Comparison of ENCODE assay signal across 21 cellular contexts in genomic region chr1:230922620-230923019, GRCh38. TPM values are rescaled to one million over a fixed set of nuclear protein-coding genes. Genes with fewer than 3 reads are reported as not detected.
DNase-seq lines count a peak whose midpoint lies in the region; ATAC-seq and TF ChIP-seq lines count a peak whose summit lies in the region.
"Had no signal": no experiment of that assay in that cellular context is flagged by ENCODE, and none has a peak within 500 bp of the region (broad histone marks: within the 10 kb centered on the region; RNA-seq: fewer than 3 reads in every experiment).

No MANE protein-coding gene starts in this region.

- no peak for ATAC-seq in left lung
- ATAC-seq: natural killer cell treated with Interleukin-12 subunit alpha and Interleukin-12 subunit beta and Interleukin-15 and Interleukin-18, amount 100 ng/mL, for 72 hours; PC-3; upper lobe of right lung had no signal

- no peak overlapping the region for H2BK5ac ChIP-seq in mesendoderm (ENCODE audit: low read length)

- no TSS peak for BruUV-seq in Caco-2 (replicated peaks; lab: Mats Ljungman, UMichigan)

- peaks cover 2% of the 10 kb centered on the region for H3K36me3 ChIP-seq in Caco-2 (ENCODE audit: control insufficient read depth, insufficient read depth, low read length)
- H3K36me3 ChIP-seq in mesendoderm (ENCODE audit: control insufficient read depth, insufficient read depth, low read length), result no peaks in the 10 kb centered on the region
- peaks cover 0 to 90% of the 10 kb centered on the region in 2 donors for H3K36me3 ChIP-seq in left lung
- H3K36me3 ChIP-seq in uterus, result no peaks in the 10 kb centered on the region
- no peaks in the 10 kb centered on the region for H3K36me3 ChIP-seq in prostate gland

- POLR2A ChIA-PET in Caco-2 (lab: Charles Lee), result no interaction called here

- H3K27ac ChIP-seq in mesendoderm (ENCODE audit: low read depth, low read length) (no peak overlapping the region), left lung (no peak overlapping the region), uterus (no peak overlapping the region), prostate gland (no peak overlapping the region)
- H3K27ac ChIP-seq: adrenal gland, left ventricle myocardium inferior, upper lobe of right lung, VCaP had no signal

- no peak overlapping the region for H3K4ac ChIP-seq in mesendoderm (ENCODE audit: low read depth, low read length)

- TF ChIP-seq POLR2A in uterus (IDR thresholded peaks at IDR 0.05) (no peak), prostate gland (IDR thresholded peaks at IDR 0.05) (no peak)

- no peaks in the 10 kb centered on the region for H3K79me2 ChIP-seq in mesendoderm (ENCODE audit: control insufficient read depth, insufficient read depth, low read length)

- H3K4me3 ChIP-seq in Caco-2 (ENCODE audit: low read depth, low read length) (no peak overlapping the region), astrocyte of the cerebellum (ENCODE audit: low read depth, low read length) (no peak overlapping the region), mesendoderm (ENCODE audit: low read length) (no peak overlapping the region), left lung (no peak overlapping the region), uterus (no peak overlapping the region), prostate gland (no peak overlapping the region)
- H3K4me3 ChIP-seq in Jurkat, Clone E6-1 (ENCODE audit: low read length), result no peak overlapping the region
- H3K4me3 ChIP-seq: adrenal gland, left ventricle myocardium inferior, upper lobe of right lung had no signal

- no peak overlapping the region for H3K9ac ChIP-seq in mesendoderm (ENCODE audit: low read length)

- TF ChIP-seq CTCF in Caco-2 (IDR thresholded peaks at IDR 0.05; ENCODE audit: insufficient read depth in 1 of 2, low read depth in 1 of 2, low read length in 1 of 2, severe bottlenecking in 1 of 2, unreplicated experiment in 1 of 2), result peak in 1 of 2 experiments; percentile 44
- peak; percentile 34 for TF ChIP-seq CTCF in astrocyte of the cerebellum (IDR thresholded peaks at IDR 0.05; ENCODE audit: low read depth, low read length, missing control alignments)
- TF ChIP-seq CTCF in left lung (IDR thresholded peaks at IDR 0.05), result no peak
- no peak for TF ChIP-seq CTCF in uterus (IDR thresholded peaks at IDR 0.05)
- TF ChIP-seq CTCF in prostate gland (IDR thresholded peaks at IDR 0.05), result no peak

- no peak overlapping the region for H4K5ac ChIP-seq in mesendoderm (ENCODE audit: low read length)

- H2AK5ac ChIP-seq in mesendoderm (ENCODE audit: low read length), result no peak overlapping the region

- no peaks in the 10 kb centered on the region for H3K79me1 ChIP-seq in mesendoderm (ENCODE audit: low read length)

- WGBS in mesendoderm (ENCODE audit: extremely low coverage, insufficient coverage, low lambda C conversion rate), result no CpG with 5 or more reads among the region's 2 CpGs
- 94% methylated on average over 2 of the region's 2 CpGs for WGBS in prostate gland

- in situ Hi-C loops in astrocyte of the cerebellum (cut with HindIII; ENCODE audit: low sequenced_read_pairs), result no loop called here

- CTCF ChIA-PET in Caco-2 (lab: Charles Lee), result interaction anchor here (0.6 to 1.2 kb wide), 4 partner anchors 22 to 350 kb away, joined by 3 read pairs; no protein-coding TSS in a partner anchor

- H3K4me2 ChIP-seq in mesendoderm (ENCODE audit: low read length), result no peak overlapping the region

- no peak overlapping the region for H3K4me3 Mint-ChIP-seq in Caco-2 (ENCODE audit: unreplicated experiment)
- H3K4me3 Mint-ChIP-seq: CD8-positive, alpha-beta memory T cell; dendritic cell treated with granulocyte-macrophage colony-stimulating factor and Interleukin-4, amounts not matched to agents 40 ng/mL and 50 ng/mL, for 4 days; natural killer cell treated with Interleukin-12 subunit alpha and Interleukin-12 subunit beta and Interleukin-15 and Interleukin-18, amount 100 ng/mL, for 72 hours had no signal

- no peak overlapping the region for H2BK15ac ChIP-seq in mesendoderm (replicated peaks; ENCODE audit: low read depth)

- intact Hi-C loops in Caco-2 (cut with micrococcal nuclease; ENCODE audit: unreplicated experiment) (loop anchor here (2.0 kb wide), 1 partner anchor 290 kb away; no protein-coding TSS in a partner anchor), left lung (cut with DNase I) (loop anchor here in 1 of 2 donors (10.0 kb wide), 1 partner anchor 682 kb away; no protein-coding TSS in a partner anchor), uterus (cut with DNase I; ENCODE audit: low total_unique reads) (no loop called here), prostate gland (cut with DNase I) (no loop called here)

- no peaks in the 10 kb centered on the region for H3K9me3 Mint-ChIP-seq in Caco-2 (ENCODE audit: unreplicated experiment)
- H3K9me3 Mint-ChIP-seq: CD8-positive, alpha-beta memory T cell; dendritic cell treated with granulocyte-macrophage colony-stimulating factor and Interleukin-4, amounts not matched to agents 40 ng/mL and 50 ng/mL, for 4 days; natural killer cell treated with Interleukin-12 subunit alpha and Interleukin-12 subunit beta and Interleukin-15 and Interleukin-18, amount 100 ng/mL, for 72 hours had no signal

- peak overlapping the region; percentile 40 for H3K27ac Mint-ChIP-seq in Caco-2 (ENCODE audit: unreplicated experiment)
- H3K27ac Mint-ChIP-seq: natural killer cell treated with Interleukin-12 subunit alpha and Interleukin-12 subunit beta and Interleukin-15 and Interleukin-18, amount 100 ng/mL, for 72 hours had no signal

- no peak overlapping the region for H3K56ac ChIP-seq in mesendoderm (ENCODE audit: low read length)

- H3K23ac ChIP-seq in mesendoderm (ENCODE audit: low read length), result no peak overlapping the region

- no peak overlapping the region for H2BK120ac ChIP-seq in mesendoderm (ENCODE audit: low read depth, low read length)

- H3K9me3 ChIP-seq in Caco-2 (no peaks in the 10 kb centered on the region), left lung (no peaks in the 10 kb centered on the region), uterus (no peaks in the 10 kb centered on the region), prostate gland (no peaks in the 10 kb centered on the region)
- H3K9me3 ChIP-seq: adrenal gland, left ventricle myocardium inferior, upper lobe of right lung had no signal

- no peak overlapping the region for H4K8ac ChIP-seq in mesendoderm (ENCODE audit: low read depth, low read length)

- peaks cover 86% of the 10 kb centered on the region for H3K36me3 Mint-ChIP-seq in Caco-2 (ENCODE audit: insufficient read depth, unreplicated experiment)

- H3K4me1 ChIP-seq in Caco-2 (peaks cover 20% of the 10 kb centered on the region), mesendoderm (ENCODE audit: control insufficient read depth, low read depth, low read length) (no peaks in the 10 kb centered on the region), left lung (no peaks in the 10 kb centered on the region), uterus (no peaks in the 10 kb centered on the region), prostate gland (replicated peaks) (no peaks in the 10 kb centered on the region)
- H3K4me1 ChIP-seq: adrenal gland, left ventricle myocardium inferior, upper lobe of right lung had no signal

- DNase-seq in Caco-2 (peak in 1 of 2 experiments; percentile 27), astrocyte of the cerebellum (ENCODE audit: low read depth) (no peak), mesendoderm (peak; percentile 40), GM19238 (ENCODE audit: insufficient read length, low spot score) (no peak), left lung (no peak), uterus (no peak), prostate gland (ENCODE audit: low spot score) (no peak)
- peak; percentile 10 for DNase-seq in Jurkat, Clone E6-1 (ENCODE audit: low read depth, low spot score)
- DNase-seq: activated CD8-positive, alpha-beta memory T cell treated with anti-CD3 and anti-CD28 coated beads, Interleukin-2, amount 50 U/mL, for 48 hours; adrenal gland; CD8-positive, alpha-beta memory T cell; IMR-90; left ventricle myocardium inferior; NCI-H1436 treated with DMSO at 0.1 percent for 48 hours; NCI-H446; PC-3; stimulated activated CD4-positive, alpha-beta T cell treated with anti-CD3 and anti-CD28 coated beads, Interleukin-2, amount 100 ng/mL, for 48 hours; upper lobe of right lung had no signal

- no peaks in the 10 kb centered on the region for H3K27me3 Mint-ChIP-seq in Caco-2 (ENCODE audit: insufficient read depth, unreplicated experiment)
- H3K27me3 Mint-ChIP-seq: CD8-positive, alpha-beta memory T cell; dendritic cell treated with granulocyte-macrophage colony-stimulating factor and Interleukin-4, amounts not matched to agents 40 ng/mL and 50 ng/mL, for 4 days; natural killer cell treated with Interleukin-12 subunit alpha and Interleukin-12 subunit beta and Interleukin-15 and Interleukin-18, amount 100 ng/mL, for 72 hours had no signal

- no peak overlapping the region for H3K18ac ChIP-seq in mesendoderm (ENCODE audit: low read length)

- H3K27me3 ChIP-seq in Caco-2 (replicated peaks; ENCODE audit: control insufficient read depth, insufficient read depth, low read length) (no peaks in the 10 kb centered on the region), mesendoderm (ENCODE audit: insufficient read depth, low read length, poor library complexity) (no peaks in the 10 kb centered on the region), left lung (no peaks in the 10 kb centered on the region), uterus (no peaks in the 10 kb centered on the region), prostate gland (replicated peaks; ENCODE audit: insufficient read depth) (no peaks in the 10 kb centered on the region)
- H3K27me3 ChIP-seq: adrenal gland, upper lobe of right lung had no signal

- peaks cover 22% of the 10 kb centered on the region for H3K4me1 Mint-ChIP-seq in Caco-2 (ENCODE audit: low read depth, unreplicated experiment)
- H3K4me1 Mint-ChIP-seq: CD8-positive, alpha-beta memory T cell had no signal

RNA-seq across cellular contexts. Expression of gene C1orf198, which starts 54.3 kb away (rescaled TPM):
- total RNA-seq in Caco-2 (2022), result 80.1 and 92.2 TPM in 2 replicates
- polyA plus RNA-seq in Jurkat, Clone E6-1 (2012; ENCODE audit: insufficient read depth, insufficient read length), result 11.3 TPM
- polyA plus RNA-seq in mesendoderm (2013, experiment 1 of 2), result 29.8 TPM
- polyA plus RNA-seq in mesendoderm (2013, experiment 2 of 2), result 29.2 TPM
- 100 to 1,000 TPM in 1 of 2 donors, 10 to 100 TPM in 1; 36.2 to 116 TPM for total RNA-seq in left lung
- total RNA-seq in uterus, result 10 to 100 TPM; 41.0 to 80.0 (median 60.8) TPM
- total RNA-seq in prostate gland, result 10 to 100 TPM; 41.9 to 44.8 TPM

RNA-seq across cellular contexts. Expression of gene TTC13, which starts 56.0 kb away (rescaled TPM):
- total RNA-seq in Caco-2 (2022) (55.8 and 57.6 TPM in 2 replicates), left lung (10 to 100 TPM; 15.2 to 24.3 TPM), uterus (10 to 100 TPM in 3 of 4 donors, 1 to 10 TPM in 1; 6.9 to 49.1 (median 30.0) TPM), prostate gland (10 to 100 TPM; 12.1 to 12.2 TPM)
- 15.3 TPM for polyA plus RNA-seq in Jurkat, Clone E6-1 (2012; ENCODE audit: insufficient read depth, insufficient read length)
- 4.2 TPM for polyA plus RNA-seq in mesendoderm (2013, experiment 1 of 2)
- 3.7 TPM for polyA plus RNA-seq in mesendoderm (2013, experiment 2 of 2)

RNA-seq across cellular contexts. Expression of gene ARV1, which starts 56.3 kb away (rescaled TPM):
- total RNA-seq in Caco-2 (2022) (8.6 and 9.8 TPM in 2 replicates), left lung (10 to 100 TPM; 16.9 to 19.7 TPM), uterus (10 to 100 TPM in 3 of 4 donors, 1 to 10 TPM in 1; 3.6 to 15.9 (median 13.5) TPM), prostate gland (10 to 100 TPM; 27.6 to 29.6 TPM)
- 28.4 TPM for polyA plus RNA-seq in Jurkat, Clone E6-1 (2012; ENCODE audit: insufficient read depth, insufficient read length)
- polyA plus RNA-seq in mesendoderm (2013, experiment 1 of 2), result 20.0 TPM
- 18.7 TPM for polyA plus RNA-seq in mesendoderm (2013, experiment 2 of 2)

Comparison
In these comparisons a context has a peak if more than half of its experiments do, and no peak if none do; other contexts are left out.
1. DNase-seq: peak in Jurkat, Clone E6-1 (single experiment) and mesendoderm (single experiment); none in astrocyte of the cerebellum (single experiment), GM19238 (single experiment), left lung (0 of 2), uterus (0 of 2) and prostate gland (single experiment).